In genomic region chr9:120161801-120162200, GRCh38 we compare ENCODE assay signal across 16 cellular contexts.
DNase-seq lines count a peak whose midpoint lies in the region; ATAC-seq and TF ChIP-seq lines count a peak whose summit lies in the region.
"Had no signal": no experiment of that assay in that cellular context is flagged by ENCODE, and none has a peak within 500 bp of the region (broad histone marks: within the 10 kb centered on the region; RNA-seq: fewer than 3 reads in every experiment).

No MANE protein-coding gene starts in this region.

- 81 to 86% (median 82%) methylated on average over 7 of the region's 7 CpGs for WGBS in psoas muscle, 3 donors
- 49 to 57% (median 51%) methylated on average over 7 of the region's 7 CpGs for WGBS in stomach, 5 donors

- TF ChIP-seq CTCF in psoas muscle (IDR thresholded peaks at IDR 0.05) = no peak
- TF ChIP-seq CTCF in stomach (IDR thresholded peaks at IDR 0.05) = no peak

- no peaks in the 10 kb centered on the region for H3K9me3 ChIP-seq in psoas muscle
- H3K9me3 ChIP-seq in stomach = peaks cover 0 to 8% (median 4%) of the 10 kb centered on the region in 4 donors
- H3K9me3 ChIP-seq: Caco-2 had no signal

- DNase-seq in ELF-1 (ENCODE audit: low read depth, low spot score) (peak; percentile 6), NCI-H1417 treated with DMSO at 0.1 percent for 48 hours (lab: John Stamatoyannopoulos, UW) (peak; percentile 2), NCI-H510A treated with DMSO at 0.1 percent for 48 hours (lab: John Stamatoyannopoulos, UW) (peak; percentile 73), iPS-NIHi11 (ENCODE audit: low spot score) (peak; percentile 31), psoas muscle (no peak), SIG-M5 (lab: John Stamatoyannopoulos, UW) (no peak), stomach (no peak)
- DNase-seq: ACHN; Caco-2; CD4-positive, CD25-positive, alpha-beta regulatory T cell; DND-41; GF-D8; NCI-H2227 treated with DMSO at 0.1 percent for 48 hours had no signal

- TF ChIP-seq POLR2A in stomach (IDR thresholded peaks at IDR 0.05) = no peak

- H3K4me1 ChIP-seq in psoas muscle = no peaks in the 10 kb centered on the region
- H3K4me1 ChIP-seq in stomach = no peaks in the 10 kb centered on the region
- H3K4me1 ChIP-seq: Caco-2 had no signal

- no peak for TF ChIP-seq EP300 in stomach (IDR thresholded peaks at IDR 0.05)

- no peak for ATAC-seq in psoas muscle
- ATAC-seq in esophagus mucosa = no peak
- ATAC-seq: GM23338 had no signal

- H3K27me3 ChIP-seq in psoas muscle (ENCODE audit: insufficient read depth in 3 of 3, low read length in 2 of 3) (no peaks in the 10 kb centered on the region), stomach (no peaks in the 10 kb centered on the region)

- H3K36me3 ChIP-seq in psoas muscle (ENCODE audit: insufficient read depth in 1 of 2, low read depth in 1 of 2) (no peaks in the 10 kb centered on the region), stomach (no peaks in the 10 kb centered on the region)

- intact Hi-C loops in psoas muscle (cut with DNase I) (no loop called here), stomach (cut with DNase I; ENCODE audit: low total_unique reads) (no loop called here)

- H3K27ac ChIP-seq in psoas muscle (no peak overlapping the region), stomach (no peak overlapping the region)
- H3K27ac ChIP-seq: KMS-11 had no signal

- H3K4me3 ChIP-seq in psoas muscle (no peak overlapping the region), stomach (no peak overlapping the region)
- H3K4me3 ChIP-seq: GM23338 had no signal

Comparison
In these comparisons a context has a peak if more than half of its experiments do, and no peak if none do; other contexts are left out.
1. DNase-seq: peak in ELF-1 (single experiment), NCI-H1417 treated with DMSO at 0.1 percent for 48 hours (single experiment), NCI-H510A treated with DMSO at 0.1 percent for 48 hours (single experiment) and iPS-NIHi11 (single experiment); none in psoas muscle (0 of 2), SIG-M5 (single experiment) and stomach (single experiment).